Comparison of ENCODE assay signal across 5 cellular contexts in the genomic region with DNA sequence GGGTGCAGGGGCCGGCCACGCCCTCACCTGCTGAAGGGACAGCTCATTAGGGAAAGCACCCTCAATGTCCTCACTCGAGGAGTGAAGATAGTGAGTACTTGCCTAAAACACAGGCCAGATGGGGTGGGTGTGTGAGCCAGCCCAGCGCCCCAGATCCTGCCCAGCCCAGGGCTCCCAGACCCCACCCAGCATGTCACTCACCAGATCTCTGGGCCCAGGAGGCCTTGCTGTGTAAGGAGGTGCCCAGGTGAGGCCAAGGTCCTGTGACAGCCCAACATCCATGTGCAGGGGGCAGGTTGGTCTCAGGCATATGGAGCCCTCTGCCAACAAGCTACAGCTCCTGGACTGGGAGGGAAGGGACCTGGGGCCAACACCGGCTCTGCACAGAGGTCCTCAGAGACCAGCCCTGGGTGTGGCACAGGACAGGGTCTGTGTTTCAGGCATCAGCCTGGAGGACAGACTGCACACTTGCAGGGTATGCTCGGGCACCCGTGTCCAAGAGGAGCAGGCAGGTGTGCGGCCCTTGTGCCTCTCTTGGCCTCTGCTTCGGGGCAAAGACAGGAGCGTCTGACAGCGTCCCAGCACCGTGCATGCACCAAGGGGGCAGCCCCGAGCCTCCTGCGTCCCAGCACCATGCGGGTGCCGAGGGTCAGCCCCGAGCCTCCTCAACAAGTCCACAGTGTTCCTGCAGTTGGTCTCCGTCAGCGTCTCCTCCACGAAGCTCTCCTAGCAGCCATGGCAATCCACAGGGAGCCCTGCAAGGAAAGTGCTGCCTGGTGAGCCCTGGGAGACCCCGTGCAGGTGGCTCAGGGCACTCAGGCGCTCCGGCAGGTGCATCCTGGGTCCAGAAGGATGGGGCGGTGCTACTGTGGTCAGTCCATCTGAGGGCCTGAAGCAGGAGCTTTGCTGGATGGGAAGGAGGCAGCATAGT. TPM values are rescaled to one million over a fixed set of nuclear protein-coding genes. Genes with fewer than 3 reads are reported as not detected.
DNase-seq lines count a peak whose midpoint lies in the region; FAIRE-seq and TF ChIP-seq lines count a peak whose summit lies in the region.
"Not testable (repeated sequence)": the region's sequence is repeated elsewhere in the genome, so short reads cannot be mapped to it uniquely, and the experiment has no call there.

No MANE protein-coding gene starts in this region.

- not testable (repeated sequence) for H3K27me3 ChIP-seq in BLaER1; bronchial epithelial cell (ENCODE audit: control insufficient read depth, insufficient read depth, low read length); sigmoid colon

- H3K4me2 ChIP-seq in BLaER1, result peak overlapping the region; percentile 43

- intact Hi-C loops in sigmoid colon (cut with DNase I), result not testable (repeated sequence)

- FAIRE-seq in bronchial epithelial cell (lab: Jason Lieb, UNC) (peak; percentile 40), urothelium cell line (lab: Jason Lieb, UNC) (peak; percentile 9)

- not testable (repeated sequence) for TF ChIP-seq CTCF in bronchial epithelial cell (IDR thresholded peaks at IDR 0.05; ENCODE audit: insufficient read depth, low read length, severe bottlenecking); sigmoid colon (IDR thresholded peaks at IDR 0.05)

- not testable (repeated sequence) for H3K9me3 ChIP-seq in BLaER1, sigmoid colon

- TF ChIP-seq EP300 in sigmoid colon (IDR thresholded peaks at IDR 0.05), result not testable (repeated sequence)

- peak; percentile 9 for DNase-seq in D341Med (ENCODE audit: low spot score)
- not testable (repeated sequence) for DNase-seq in bronchial epithelial cell (ENCODE audit: low read depth); urothelium cell line (ENCODE audit: low spot score)
- peak; percentile 39 for DNase-seq in sigmoid colon

- 84 to 88% methylated on average over 24 of the region's 24 CpGs for WGBS in sigmoid colon, 2 donors

- peaks cover 65% of the 10 kb centered on the region for H3K4me1 ChIP-seq in BLaER1
- H3K4me1 ChIP-seq in sigmoid colon, result not testable (repeated sequence)

- not testable (repeated sequence) for H4K20me1 ChIP-seq in BLaER1

- not testable (repeated sequence) for TF ChIP-seq POLR2A in sigmoid colon (IDR thresholded peaks at IDR 0.05)

- not testable (repeated sequence) for H3K9ac ChIP-seq in BLaER1

- H3K4me3 ChIP-seq in BLaER1; bronchial epithelial cell (ENCODE audit: low read depth, low read length); sigmoid colon: not testable (repeated sequence)

- 0 out of 2 replicates have a peak overlapping the region, but pooled peaks have one; percentile 30 for H3K27ac ChIP-seq in BLaER1
- not testable (repeated sequence) for H3K27ac ChIP-seq in sigmoid colon

- H3K36me3 ChIP-seq in BLaER1; bronchial epithelial cell (ENCODE audit: control insufficient read depth, insufficient read depth, low read length); sigmoid colon: not testable (repeated sequence)

RNA-seq across cellular contexts. Expression of a gene that starts 16.0 kb away (rescaled TPM):
- 0.64 and 1.3 TPM in 2 replicates for total RNA-seq in bronchial epithelial cell
- 10 to 100 TPM; 11.8 to 46.0 (median 21.4) TPM for total RNA-seq in sigmoid colon
- polyA plus RNA-seq in sigmoid colon, result 1 to 10 TPM in 1 of 3 donors, under 1 TPM in 1, not detected in 1; under 0.01 to 2.3 TPM
